8 cellular contexts compared by ENCODE assay signal in genomic region chr9:135412308-135413085, GRCh38.
DNase-seq lines count a peak whose midpoint lies in the region; ATAC-seq, FAIRE-seq and TF ChIP-seq lines count a peak whose summit lies in the region.
"Not testable (repeated sequence)": the region's sequence is repeated elsewhere in the genome, so short reads cannot be mapped to it uniquely, and the experiment has no call there.

No MANE protein-coding gene starts in this region.

- ATAC-seq in HG03139 (IDR thresholded peaks at IDR 0.05; ENCODE audit: unreplicated experiment) (peak; percentile 50), Right ventricle myocardium inferior (peak; percentile 87)
- ATAC-seq in stimulated activated naive B cell treated with anti-CD40 and anti-IgM and Interleukin-4, amounts not matched to agents 10 μg/mL and 1 μg/mL and 100 μg/mL, for 72 hours (replicated peaks) = peak; percentile 94 to 96

- intact Hi-C loops in Right ventricle myocardium inferior (cut with DNase I) = loop anchor here (1.0 to 5.0 kb wide), 2 partner anchors 326 to 715 kb away; no protein-coding TSS in a partner anchor

- not testable (repeated sequence) for H3K27ac Mint-ChIP-seq in stimulated activated naive B cell treated with anti-CD40 and anti-IgM and Interleukin-4, amounts not matched to agents 10 μg/mL and 1 μg/mL and 100 μg/mL, for 72 hours

- H3K27ac ChIP-seq in WERI-Rb-1 = not testable (repeated sequence)

- not testable (repeated sequence) for H3K27me3 ChIP-seq in WERI-Rb-1 (ENCODE audit: insufficient read depth, low read depth, severe bottlenecking)

- H3K4me3 Mint-ChIP-seq in stimulated activated naive B cell treated with anti-CD40 and anti-IgM and Interleukin-4, amounts not matched to agents 10 μg/mL and 1 μg/mL and 100 μg/mL, for 72 hours = not testable (repeated sequence)

- H3K36me3 ChIP-seq in WERI-Rb-1 = not testable (repeated sequence)

- H3K27me3 Mint-ChIP-seq in stimulated activated naive B cell treated with anti-CD40 and anti-IgM and Interleukin-4, amounts not matched to agents 10 μg/mL and 1 μg/mL and 100 μg/mL, for 72 hours = peaks cover 19 to 26% of the 10 kb centered on the region in 2 donors

- not testable (repeated sequence) for FAIRE-seq in D721Med (lab: Jason Lieb, UNC)

- H3K9me3 ChIP-seq in WERI-Rb-1 (ENCODE audit: severe bottlenecking) = not testable (repeated sequence)

- H3K36me3 Mint-ChIP-seq in stimulated activated naive B cell treated with anti-CD40 and anti-IgM and Interleukin-4, amounts not matched to agents 10 μg/mL and 1 μg/mL and 100 μg/mL, for 72 hours = not testable (repeated sequence)

- TF ChIP-seq CTCF in D721Med (IDR thresholded peaks at IDR 0.05; ENCODE audit: insufficient read depth, missing control alignments) = peak; percentile 99
- TF ChIP-seq CTCF in WERI-Rb-1 (IDR thresholded peaks at IDR 0.05; ENCODE audit: low read depth, low read length) = peak; percentile 99

- H3K4me1 Mint-ChIP-seq in stimulated activated naive B cell treated with anti-CD40 and anti-IgM and Interleukin-4, amounts not matched to agents 10 μg/mL and 1 μg/mL and 100 μg/mL, for 72 hours = not testable (repeated sequence)

- DNase-seq in D721Med (ENCODE audit: insufficient read length, low spot score) (peak; percentile 90), NCI-H460 (ENCODE audit: extremely low read depth, low read depth) (peak; percentile 58), WERI-Rb-1 (peak; percentile 81), anterior cingulate cortex (lab: John Stamatoyannopoulos, UW) (peak in 51 of 58 donors; percentile 20 to 82 (median 54)), Right ventricle myocardium inferior (ENCODE audit: missing footprints) (peak; percentile 82), nucleus accumbens (lab: John Stamatoyannopoulos, UW) (peak in 44 of 56 donors; percentile 11 to 80 (median 52))
- peak; percentile 64 for DNase-seq in stimulated activated naive B cell treated with anti-CD40 and anti-IgM and Interleukin-4, amounts not matched to agents 10 μg/mL and 1 μg/mL and 100 μg/mL, for 72 hours

- not testable (repeated sequence) for H3K9me3 Mint-ChIP-seq in stimulated activated naive B cell treated with anti-CD40 and anti-IgM and Interleukin-4, amounts not matched to agents 10 μg/mL and 1 μg/mL and 100 μg/mL, for 72 hours

- not testable (repeated sequence) for H3K4me3 ChIP-seq in WERI-Rb-1 (ENCODE audit: low read depth, low read length)
